Comparison of ENCODE assay signal across 9 cellular contexts in the genomic region with DNA sequence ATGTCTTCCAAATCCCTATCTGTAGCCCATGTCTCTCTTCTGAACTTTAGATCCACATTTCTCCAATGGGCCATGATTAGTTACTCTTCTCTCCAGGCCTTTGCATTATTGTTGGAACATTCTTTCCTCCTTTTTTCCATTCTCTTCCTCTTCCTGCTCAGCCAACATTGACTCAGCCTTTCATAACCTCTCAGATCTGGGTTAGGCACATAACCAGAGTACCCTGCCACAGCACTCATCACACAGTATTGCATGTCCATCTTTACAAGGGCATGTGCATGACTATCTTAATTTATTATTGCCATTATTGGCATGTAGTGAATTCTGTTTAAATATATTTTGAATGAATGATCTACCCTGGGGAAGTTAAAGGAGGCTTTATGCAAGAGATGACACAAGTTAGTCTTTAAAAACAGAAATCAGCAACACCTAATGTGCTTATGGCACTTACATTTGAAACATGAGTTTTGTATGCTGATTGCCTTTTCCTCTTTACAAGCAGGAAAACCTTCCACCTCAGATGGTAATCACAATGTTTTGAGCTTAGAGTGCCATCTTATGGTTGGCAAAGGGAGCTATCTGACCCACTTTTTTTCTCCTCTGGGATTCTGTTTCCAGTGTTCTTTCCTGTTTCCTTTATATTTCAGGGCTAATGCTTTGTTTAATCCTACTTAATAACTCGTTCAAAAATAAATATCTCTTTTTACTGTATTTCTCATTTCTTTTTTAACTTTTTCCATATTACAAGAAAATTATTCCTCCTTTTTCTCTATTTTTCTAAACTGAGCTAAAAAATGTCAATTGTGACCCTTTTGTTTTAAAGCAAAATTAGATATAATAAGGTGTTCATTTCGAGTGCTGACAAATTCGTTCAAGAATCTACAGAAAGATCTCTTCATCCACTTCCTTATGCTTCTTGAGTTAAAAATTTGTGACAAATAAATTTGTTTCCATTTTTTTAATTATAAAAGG.
DNase-seq lines count a peak whose midpoint lies in the region; ATAC-seq and TF ChIP-seq lines count a peak whose summit lies in the region.
"Had no signal": no experiment of that assay in that cellular context is flagged by ENCODE, and none has a peak within 500 bp of the region (broad histone marks: within the 10 kb centered on the region; RNA-seq: fewer than 3 reads in every experiment).

No MANE protein-coding gene starts in this region.

- H3K4me3 Mint-ChIP-seq in activated T-helper 17 cell treated with anti-CD3 and anti-CD28 coated beads, Interleukin-2, amount 50 U/mL, for 72 hours, result no peak overlapping the region
- H3K4me3 Mint-ChIP-seq in activated T-cell treated with anti-CD3 and anti-CD28 coated beads, Interleukin-2, amount 50 U/mL, for 72 hours, result no peak overlapping the region
- H3K4me3 Mint-ChIP-seq: activated naive CD4-positive, alpha-beta T cell treated with anti-CD3 and anti-CD28 coated beads, Interleukin-2, amount 50 U/mL, for 24 hours had no signal

- no peaks in the 10 kb centered on the region for H3K27me3 Mint-ChIP-seq in activated T-helper 17 cell treated with anti-CD3 and anti-CD28 coated beads, Interleukin-2, amount 50 U/mL, for 72 hours
- H3K27me3 Mint-ChIP-seq in activated T-cell treated with anti-CD3 and anti-CD28 coated beads, Interleukin-2, amount 50 U/mL, for 72 hours (ENCODE audit: low read depth), result no peaks in the 10 kb centered on the region
- H3K27me3 Mint-ChIP-seq: activated naive CD4-positive, alpha-beta T cell treated with anti-CD3 and anti-CD28 coated beads, Interleukin-2, amount 50 U/mL, for 24 hours had no signal

- peak; percentile 53 for TF ChIP-seq CTCF in left ventricle myocardium inferior (IDR thresholded peaks at IDR 0.05; ENCODE audit: borderline replicate concordance)
- TF ChIP-seq CTCF in liver (IDR thresholded peaks at IDR 0.05; ENCODE audit: low read depth, low read length, missing input control), result peak; percentile 48

- DNase-seq in left ventricle myocardium inferior (no peak), Right ventricle myocardium inferior (ENCODE audit: missing footprints) (no peak), NCI-H2196 (lab: John Stamatoyannopoulos, UW; ENCODE audit: unreplicated experiment) (peak; percentile 53), T47D (ENCODE audit: low read depth in 1 of 2, low spot score in 1 of 2) (peak; percentile 12 to 68)
- no peak for DNase-seq in activated T-cell treated with anti-CD3 and anti-CD28 coated beads, Interleukin-2, amount 50 U/mL, for 72 hours

- H3K4me3 ChIP-seq in left ventricle myocardium inferior, result no peak overlapping the region
- no peak overlapping the region for H3K4me3 ChIP-seq in liver (ENCODE audit: low read depth in 1 of 3, low read length in 3 of 3)

- peaks cover 16% of the 10 kb centered on the region for H3K36me3 Mint-ChIP-seq in activated T-helper 17 cell treated with anti-CD3 and anti-CD28 coated beads, Interleukin-2, amount 50 U/mL, for 72 hours (ENCODE audit: low read depth)
- peaks cover 2 to 5% of the 10 kb centered on the region in 2 donors for H3K36me3 Mint-ChIP-seq in activated T-cell treated with anti-CD3 and anti-CD28 coated beads, Interleukin-2, amount 50 U/mL, for 72 hours (ENCODE audit: insufficient read depth in 2 of 2)

- peaks cover 12% of the 10 kb centered on the region for H3K4me1 ChIP-seq in left ventricle myocardium inferior
- H3K4me1 ChIP-seq in liver (ENCODE audit: control insufficient read depth in 4 of 4, insufficient read depth in 4 of 4, low read length in 3 of 4), result peaks cover 0 to 3% (median 1%) of the 10 kb centered on the region in 4 donors

- in situ Hi-C loops in T47D (cut with HindIII; ENCODE audit: low pct_unique_long_range_greater_than_20kb, low sequenced_read_pairs), result no loop called here

- no peak overlapping the region for H3K27ac Mint-ChIP-seq in activated T-helper 17 cell treated with anti-CD3 and anti-CD28 coated beads, Interleukin-2, amount 50 U/mL, for 72 hours
- H3K27ac Mint-ChIP-seq in activated T-cell treated with anti-CD3 and anti-CD28 coated beads, Interleukin-2, amount 50 U/mL, for 72 hours, result no peak overlapping the region
- H3K27ac Mint-ChIP-seq: activated naive CD4-positive, alpha-beta T cell treated with anti-CD3 and anti-CD28 coated beads, Interleukin-2, amount 50 U/mL, for 24 hours had no signal

- H3K4me1 Mint-ChIP-seq in activated T-helper 17 cell treated with anti-CD3 and anti-CD28 coated beads, Interleukin-2, amount 50 U/mL, for 72 hours, result no peaks in the 10 kb centered on the region
- H3K4me1 Mint-ChIP-seq in activated T-cell treated with anti-CD3 and anti-CD28 coated beads, Interleukin-2, amount 50 U/mL, for 72 hours (ENCODE audit: low read depth), result no peaks in the 10 kb centered on the region
- H3K4me1 Mint-ChIP-seq: activated naive CD4-positive, alpha-beta T cell treated with anti-CD3 and anti-CD28 coated beads, Interleukin-2, amount 50 U/mL, for 24 hours had no signal

- WGBS in liver, result 58% methylated on average over 3 of the region's 3 CpGs

- peak; percentile 80 to 81 for TF ChIP-seq RAD21 in liver (IDR thresholded peaks at IDR 0.05)

- no peak overlapping the region for H3K9ac ChIP-seq in liver (ENCODE audit: low read depth in 1 of 2, low read length in 2 of 2)

- ATAC-seq in Right ventricle myocardium inferior, result no peak
- ATAC-seq in activated T-helper 17 cell treated with anti-CD3 and anti-CD28 coated beads, Interleukin-2, amount 50 U/mL, for 72 hours (replicated peaks), result no peak
- ATAC-seq in activated T-cell treated with anti-CD3 and anti-CD28 coated beads, Interleukin-2, amount 50 U/mL, for 72 hours (replicated peaks in 1 of 2), result no peak
- no peak for ATAC-seq in HG03139 (IDR thresholded peaks at IDR 0.05; ENCODE audit: unreplicated experiment)

- H3K9me3 Mint-ChIP-seq in activated T-helper 17 cell treated with anti-CD3 and anti-CD28 coated beads, Interleukin-2, amount 50 U/mL, for 72 hours, result no peaks in the 10 kb centered on the region
- no peaks in the 10 kb centered on the region for H3K9me3 Mint-ChIP-seq in activated T-cell treated with anti-CD3 and anti-CD28 coated beads, Interleukin-2, amount 50 U/mL, for 72 hours
- H3K9me3 Mint-ChIP-seq: activated naive CD4-positive, alpha-beta T cell treated with anti-CD3 and anti-CD28 coated beads, Interleukin-2, amount 50 U/mL, for 24 hours had no signal

- H3K27me3 ChIP-seq in left ventricle myocardium inferior (ENCODE audit: low read depth) (no peaks in the 10 kb centered on the region), liver (ENCODE audit: control insufficient read depth in 4 of 4, insufficient read depth in 4 of 4, low read length in 3 of 4) (no peaks in the 10 kb centered on the region)

- H3K9me3 ChIP-seq in left ventricle myocardium inferior (replicated peaks) (no peaks in the 10 kb centered on the region), liver (ENCODE audit: control insufficient read depth in 4 of 4, low read length in 3 of 4) (no peaks in the 10 kb centered on the region)

- H3K27ac ChIP-seq in left ventricle myocardium inferior (replicated peaks) (peak overlapping the region; percentile 33), liver (ENCODE audit: low read depth in 1 of 2, low read length in 2 of 2) (no peak overlapping the region)

- H3K36me3 ChIP-seq in left ventricle myocardium inferior (peaks cover 66% of the 10 kb centered on the region), liver (ENCODE audit: control insufficient read depth in 4 of 4, insufficient read depth in 3 of 4, low read depth in 1 of 4, low read length in 3 of 4) (peaks cover 7 to 40% (median 17%) of the 10 kb centered on the region in 4 donors)

- intact Hi-C loops in left ventricle myocardium inferior (cut with micrococcal nuclease), result loop anchor here (10.0 kb wide), 1 partner anchor 48 kb away; no protein-coding TSS in a partner anchor
- intact Hi-C loops in Right ventricle myocardium inferior (cut with DNase I), result loop anchor here (5.0 kb wide), 1 partner anchor 51 kb away; no protein-coding TSS in a partner anchor

TF ChIP-seq in liver, 16 proteins besides CTCF, POLR2A, EP300 and RAD21 (continues in another document):
- TF ChIP-seq GABPA (IDR thresholded peaks at IDR 0.05 in 1 of 2, conservative IDR thresholded peaks at IDR 0.05 in 1 of 2) (no peak), JUND (IDR thresholded peaks at IDR 0.05) (no peak), FOXA2 (IDR thresholded peaks at IDR 0.05) (no peak), NR2F2 (IDR thresholded peaks at IDR 0.05) (no peak), YY1 (IDR thresholded peaks at IDR 0.05) (no peak), ZBTB33 (IDR thresholded peaks at IDR 0.05) (no peak), HNF4G (IDR thresholded peaks at IDR 0.05) (no peak), HNF4A (conservative IDR thresholded peaks at IDR 0.05) (no peak), EGR1 (IDR thresholded peaks at IDR 0.05; ENCODE audit: low read depth in 2 of 2) (no peak), RXRA (IDR thresholded peaks at IDR 0.05) (no peak), MAX (IDR thresholded peaks at IDR 0.05) (no peak)
- TF ChIP-seq, protein P1, sequence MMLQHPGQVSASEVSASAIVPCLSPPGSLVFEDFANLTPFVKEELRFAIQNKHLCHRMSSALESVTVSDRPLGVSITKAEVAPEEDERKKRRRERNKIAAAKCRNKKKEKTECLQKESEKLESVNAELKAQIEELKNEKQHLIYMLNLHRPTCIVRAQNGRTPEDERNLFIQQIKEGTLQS (IDR thresholded peaks at IDR 0.05), result no peak

Comparison
In these comparisons a context has a peak if more than half of its experiments do, and no peak if none do; other contexts are left out.
1. DNase-seq: peak in NCI-H2196 (single experiment) and T47D (2 of 2); none in left ventricle myocardium inferior (single experiment), Right ventricle myocardium inferior (single experiment) and activated T-cell treated with anti-CD3 and anti-CD28 coated beads, Interleukin-2, amount 50 U/mL, for 72 hours (0 of 2).